Comparison of ENCODE assay signal across 17 cellular contexts in the genomic region with DNA sequence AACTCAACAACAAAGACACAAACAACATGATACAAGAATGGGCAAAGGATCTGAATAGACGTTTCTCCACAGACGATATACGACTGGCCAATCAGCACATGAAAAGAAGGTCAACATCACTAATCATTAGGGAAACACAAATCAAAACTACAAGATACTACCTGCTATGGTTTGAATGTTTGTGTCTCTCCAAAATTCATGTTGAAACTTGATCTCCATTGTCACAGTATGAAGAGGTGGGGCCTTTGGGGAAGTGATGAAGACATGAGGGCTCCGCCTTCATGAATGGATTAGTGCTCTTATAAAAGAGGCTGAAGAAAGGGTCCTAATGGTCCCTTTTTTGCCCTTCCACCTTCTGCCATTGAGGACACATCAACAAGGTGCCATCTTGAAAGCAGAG. TPM values are rescaled to one million over a fixed set of nuclear protein-coding genes. Genes with fewer than 3 reads are reported as not detected.
DNase-seq lines count a peak whose midpoint lies in the region; ATAC-seq and TF ChIP-seq lines count a peak whose summit lies in the region.
"Had no signal": no experiment of that assay in that cellular context is flagged by ENCODE, and none has a peak within 500 bp of the region (broad histone marks: within the 10 kb centered on the region; RNA-seq: fewer than 3 reads in every experiment).

No MANE protein-coding gene starts in this region.

- peaks cover 31% of the 10 kb centered on the region for H3K36me3 Mint-ChIP-seq in activated naive CD4-positive, alpha-beta T cell treated with anti-CD3 and anti-CD28 coated beads, Interleukin-2, amount 50 U/mL, for 24 hours
- peaks cover 6% of the 10 kb centered on the region for H3K36me3 Mint-ChIP-seq in T-helper 17 cell (ENCODE audit: low read depth)
- H3K36me3 Mint-ChIP-seq in type B pancreatic cell = peaks cover 16% of the 10 kb centered on the region

- H3K4me1 Mint-ChIP-seq in activated naive CD4-positive, alpha-beta T cell treated with anti-CD3 and anti-CD28 coated beads, Interleukin-2, amount 50 U/mL, for 24 hours = peaks cover 82% of the 10 kb centered on the region
- H3K4me1 Mint-ChIP-seq in T-helper 17 cell (peaks cover 50% of the 10 kb centered on the region), type B pancreatic cell (ENCODE audit: unreplicated experiment) (peaks cover 5% of the 10 kb centered on the region)

- DNase-seq in activated naive CD4-positive, alpha-beta T cell (lab: John Stamatoyannopoulos, UW) = no peak
- DNase-seq in NCI-H748 (lab: John Stamatoyannopoulos, UW; ENCODE audit: unreplicated experiment) (peak; percentile 49), SHP77 treated with DMSO at 0.1 percent for 48 hours (lab: John Stamatoyannopoulos, UW) (no peak), T-helper 17 cell (no peak), type B pancreatic cell (ENCODE audit: extremely low spot score, unreplicated experiment) (no peak)
- DNase-seq: BE2C; CD4-positive, CD25-positive, alpha-beta regulatory T cell; DMS153; GDM1; H9; KG1; NCI-H1436; NCI-H2029; NCI-H82; SHP77 had no signal

- H3K9me3 ChIP-seq in T-helper 17 cell (ENCODE audit: control insufficient read depth, low read length, poor library complexity, severe bottlenecking) = no peaks in the 10 kb centered on the region
- H3K9me3 ChIP-seq: BE2C had no signal

- ATAC-seq in esophagus mucosa = peak; percentile 85
- ATAC-seq in T-helper 17 cell = no peak

- no peak for TF ChIP-seq CTCF in type B pancreatic cell (conservative IDR thresholded peaks at IDR 0.05)

- H3K27ac Mint-ChIP-seq in activated naive CD4-positive, alpha-beta T cell treated with anti-CD3 and anti-CD28 coated beads, Interleukin-2, amount 50 U/mL, for 24 hours = no peak overlapping the region
- no peak overlapping the region for H3K27ac Mint-ChIP-seq in T-helper 17 cell
- no peak overlapping the region for H3K27ac Mint-ChIP-seq in type B pancreatic cell

- H3K4me3 Mint-ChIP-seq in activated naive CD4-positive, alpha-beta T cell treated with anti-CD3 and anti-CD28 coated beads, Interleukin-2, amount 50 U/mL, for 24 hours = peak overlapping the region; percentile 2
- H3K4me3 Mint-ChIP-seq in T-helper 17 cell = no peak overlapping the region
- no peak overlapping the region for H3K4me3 Mint-ChIP-seq in type B pancreatic cell
- H3K4me3 Mint-ChIP-seq: H9 had no signal

- H3K9me3 Mint-ChIP-seq in activated naive CD4-positive, alpha-beta T cell treated with anti-CD3 and anti-CD28 coated beads, Interleukin-2, amount 50 U/mL, for 24 hours = no peaks in the 10 kb centered on the region
- peaks cover 10% of the 10 kb centered on the region for H3K9me3 Mint-ChIP-seq in type B pancreatic cell

- H3K27me3 Mint-ChIP-seq in activated naive CD4-positive, alpha-beta T cell treated with anti-CD3 and anti-CD28 coated beads, Interleukin-2, amount 50 U/mL, for 24 hours = no peaks in the 10 kb centered on the region
- H3K27me3 Mint-ChIP-seq in T-helper 17 cell = no peaks in the 10 kb centered on the region
- H3K27me3 Mint-ChIP-seq in type B pancreatic cell = no peaks in the 10 kb centered on the region
- H3K27me3 Mint-ChIP-seq: CD4-positive, CD25-positive, alpha-beta regulatory T cell had no signal

RNA-seq across cellular contexts. Expression of a gene that starts 32.3 kb away (rescaled TPM):
- total RNA-seq in esophagus mucosa (43.4 TPM), T-helper 17 cell (10 to 100 TPM; 78.6 to 85.8 TPM), type B pancreatic cell (ENCODE audit: low replicate concordance) (36.6 and 36.9 TPM in 2 replicates)
